In the genomic region with DNA sequence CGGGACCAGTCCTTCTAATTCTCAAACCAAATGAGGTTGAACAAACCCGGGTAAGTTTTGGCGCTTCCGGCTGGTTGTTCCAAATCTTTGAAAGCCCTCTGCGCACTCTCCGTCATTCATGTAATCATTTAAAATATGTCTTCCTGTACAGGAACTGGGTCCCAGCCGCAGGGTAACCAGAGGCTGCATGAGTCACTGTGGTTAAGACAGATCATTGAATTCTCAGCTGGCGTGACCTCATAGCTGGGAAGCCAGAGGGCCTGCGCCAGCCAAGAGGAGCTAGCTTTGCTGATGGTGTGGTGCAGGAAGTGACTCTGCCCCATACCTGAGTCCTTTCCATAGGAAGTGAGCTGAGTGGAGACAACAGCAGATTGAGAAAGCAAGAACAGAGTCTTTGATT, we compare ENCODE assay signal across 8 cellular contexts.
DNase-seq lines count a peak whose midpoint lies in the region; ATAC-seq lines count a peak whose summit lies in the region.

No MANE protein-coding gene starts in this region.

- peak; percentile 84 for ATAC-seq in HG03432 (IDR thresholded peaks at IDR 0.05; ENCODE audit: unreplicated experiment)
- ATAC-seq in activated naive CD8-positive, alpha-beta T cell treated with anti-CD3 and anti-CD28 coated beads, Interleukin-2, amount 50 U/mL, for 24 hours = peak; percentile 98
- ATAC-seq in HG02840 (IDR thresholded peaks at IDR 0.05; ENCODE audit: low FRiP score, unreplicated experiment) = no peak

- H3K27ac Mint-ChIP-seq in activated naive CD8-positive, alpha-beta T cell treated with anti-CD3 and anti-CD28 coated beads, Interleukin-2, amount 50 U/mL, for 24 hours = peak overlapping the region; percentile 98

- peaks cover 7% of the 10 kb centered on the region for H3K36me3 Mint-ChIP-seq in activated naive CD8-positive, alpha-beta T cell treated with anti-CD3 and anti-CD28 coated beads, Interleukin-2, amount 50 U/mL, for 24 hours (ENCODE audit: low read depth)

- peaks cover 2% of the 10 kb centered on the region for H3K27me3 Mint-ChIP-seq in activated naive CD8-positive, alpha-beta T cell treated with anti-CD3 and anti-CD28 coated beads, Interleukin-2, amount 50 U/mL, for 24 hours

- no peaks in the 10 kb centered on the region for H3K9me3 Mint-ChIP-seq in activated naive CD8-positive, alpha-beta T cell treated with anti-CD3 and anti-CD28 coated beads, Interleukin-2, amount 50 U/mL, for 24 hours

- H3K4me3 Mint-ChIP-seq in activated naive CD8-positive, alpha-beta T cell treated with anti-CD3 and anti-CD28 coated beads, Interleukin-2, amount 50 U/mL, for 24 hours = peak overlapping the region; percentile 69

- peak; percentile 15 to 98 (median 74) for DNase-seq in T-helper 2 cell
- DNase-seq in activated naive CD8-positive, alpha-beta T cell treated with anti-CD3 and anti-CD28 coated beads, Interleukin-2, amount 50 U/mL, for 24 hours = peak; percentile 80
- peak; percentile 93 for DNase-seq in kidney glomerular epithelial cell (lab: John Stamatoyannopoulos, UW)
- DNase-seq in stimulated activated CD8-positive, alpha-beta memory T cell treated with anti-CD3 and anti-CD28 coated beads, Interleukin-15, amount 100 ng/mL, for 48 hours (ENCODE audit: low read depth in 2 of 2) = peak; percentile 86
- DNase-seq in NCI-H69 (lab: John Stamatoyannopoulos, UW) = no peak
- no peak for DNase-seq in amygdala (lab: John Stamatoyannopoulos, UW)

- H3K4me1 Mint-ChIP-seq in activated naive CD8-positive, alpha-beta T cell treated with anti-CD3 and anti-CD28 coated beads, Interleukin-2, amount 50 U/mL, for 24 hours = peaks cover 29% of the 10 kb centered on the region

Comparison
In these comparisons a context has a peak if more than half of its experiments do, and no peak if none do; other contexts are left out.
1. DNase-seq: peak in T-helper 2 cell (5 of 5), activated naive CD8-positive, alpha-beta T cell treated with anti-CD3 and anti-CD28 coated beads, Interleukin-2, amount 50 U/mL, for 24 hours (single experiment), kidney glomerular epithelial cell (single experiment) and stimulated activated CD8-positive, alpha-beta memory T cell treated with anti-CD3 and anti-CD28 coated beads, Interleukin-15, amount 100 ng/mL, for 48 hours (2 of 2); none in NCI-H69 (single experiment) and amygdala (0 of 56).